8 cellular contexts compared by ENCODE assay signal in the genomic region with DNA sequence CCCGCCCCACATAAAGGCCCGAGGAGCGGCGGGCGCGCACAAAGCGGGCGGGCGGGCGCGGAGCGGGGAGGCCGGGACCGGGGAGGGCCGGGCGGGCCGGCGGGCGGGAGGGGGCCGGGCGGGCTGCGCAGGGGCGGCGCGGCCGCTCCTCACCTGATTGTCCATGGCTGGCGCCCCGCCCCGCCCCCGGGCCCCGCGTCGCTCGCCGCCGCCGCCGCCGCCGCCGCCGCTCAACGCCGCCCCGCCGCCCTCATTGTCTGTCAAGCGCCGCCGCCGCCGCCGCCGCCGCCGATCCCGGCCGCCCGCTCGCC. TPM values are rescaled to one million over a fixed set of nuclear protein-coding genes. Genes with fewer than 3 reads are reported as not detected.
DNase-seq lines count a peak whose midpoint lies in the region; ATAC-seq and TF ChIP-seq lines count a peak whose summit lies in the region.

No MANE protein-coding gene starts in this region.

- TF ChIP-seq CTCF in adrenal gland (IDR thresholded peaks at IDR 0.05) = no peak

- DNase-seq in adrenal gland (peak in 1 of 7 donors; percentile 45), GM19238 (ENCODE audit: insufficient read length, low spot score) (no peak), NCI-H1417 (lab: John Stamatoyannopoulos, UW) (no peak), cerebellum (ENCODE audit: low spot score) (no peak)

- peaks cover 4 to 45% of the 10 kb centered on the region in 2 donors for H3K4me1 ChIP-seq in adrenal gland (replicated peaks in 1 of 2)
- H3K4me1 ChIP-seq in mesodermal cell (ENCODE audit: control insufficient read depth, insufficient read depth, low read length, poor library complexity, severe bottlenecking) = peaks cover 37% of the 10 kb centered on the region

- H3K9me3 ChIP-seq in adrenal gland (replicated peaks in 1 of 3) (no peaks in the 10 kb centered on the region), mesodermal cell (ENCODE audit: control insufficient read depth, low read length) (no peaks in the 10 kb centered on the region)

- no peaks in the 10 kb centered on the region for H3K36me3 ChIP-seq in adrenal gland (replicated peaks in 1 of 2)
- peaks cover 32% of the 10 kb centered on the region for H3K36me3 ChIP-seq in mesodermal cell (ENCODE audit: control insufficient read depth, insufficient read depth, low read length)

- intact Hi-C loops in adrenal gland (cut with DNase I) = no loop called here

- H3K4me3 ChIP-seq in adrenal gland (peak overlapping the region; percentile 56 to 97 (median 71)), mesodermal cell (ENCODE audit: extremely low read depth, insufficient read depth, low read length, poor library complexity, severe bottlenecking) (peak overlapping the region; percentile 88)

- no peaks in the 10 kb centered on the region for H3K27me3 ChIP-seq in adrenal gland

- TF ChIP-seq POLR2A in adrenal gland (IDR thresholded peaks at IDR 0.05) = peak in 1 of 2 donors; percentile 11

- WGBS in adrenal gland, 4 donors = 1% methylated on average over 18 to 31 of the region's 59 CpGs; no CpG with 5 or more reads in 2 of the 4 donors
- WGBS in mesodermal cell (ENCODE audit: insufficient coverage in 2 of 2), 2 experiments = 0 to 2% methylated on average over 13 to 22 of the region's 59 CpGs

- peak; percentile 26 for ATAC-seq in GM19025 (IDR thresholded peaks at IDR 0.05; ENCODE audit: low read depth, unreplicated experiment)
- ATAC-seq in HG03025 (IDR thresholded peaks at IDR 0.05; ENCODE audit: low FRiP score, unreplicated experiment) = peak; percentile 27
- no peak for ATAC-seq in HG03196 (IDR thresholded peaks at IDR 0.05; ENCODE audit: unreplicated experiment)

- peak overlapping the region in 4 of 5 donors; percentile 52 to 95 (median 80) for H3K27ac ChIP-seq in adrenal gland
- no peak overlapping the region for H3K27ac ChIP-seq in mesodermal cell (ENCODE audit: low read depth, low read length, severe bottlenecking)

RNA-seq across cellular contexts. Expression of a gene that starts 0.2 kb away (rescaled TPM):
- total RNA-seq in adrenal gland = 10 to 100 TPM; 15.5 to 66.3 (median 31.9) TPM
- 10 to 100 TPM; 10.4 to 41.1 (median 33.6) TPM for polyA plus RNA-seq in adrenal gland
- 36.0 TPM for polyA plus RNA-seq in mesodermal cell (2013, experiment 1 of 2)
- polyA plus RNA-seq in mesodermal cell (2013, experiment 2 of 2) = 34.5 TPM
- 10.3 TPM for total RNA-seq in cerebellum

RNA-seq across cellular contexts. Expression of a gene that starts 53.8 kb away (rescaled TPM):
- total RNA-seq in adrenal gland (not detected), cerebellum (not detected)
- polyA plus RNA-seq in adrenal gland = under 1 TPM in 1 of 3 donors, not detected in 2; 0.16 TPM
- not detected for polyA plus RNA-seq in mesodermal cell (2013, experiment 1 of 2)
- polyA plus RNA-seq in mesodermal cell (2013, experiment 2 of 2) = not detected
